Comparison of ENCODE assay signal across 7 cellular contexts in genomic region chr14:50335989-50336391, GRCh38. TPM values are rescaled to one million over a fixed set of nuclear protein-coding genes. Genes with fewer than 3 reads are reported as not detected.
A peak's percentile ranks its signal among the peaks of the same experiment; 100 is the strongest.
DNase-seq lines count a peak whose midpoint lies in the region; ATAC-seq, FAIRE-seq and TF ChIP-seq lines count a peak whose summit lies in the region.

No MANE protein-coding gene starts in this region.

- no peak overlapping the region for H3K4me3 ChIP-seq in MG63

- no peak for DNase-seq in GM19239 (ENCODE audit: insufficient read length, low spot score)
- peak; percentile 86 for DNase-seq in NCI-H82 (lab: John Stamatoyannopoulos, UW)
- DNase-seq in erythroblast (lab: John Stamatoyannopoulos, UW) = peak; percentile 60 to 71
- peak; percentile 37 for DNase-seq in nephron progenitor cell
- no peak for DNase-seq in MG63
- no peak for DNase-seq in 8988T

- H3K4me1 Mint-ChIP-seq in nephron progenitor cell = peaks cover 40% of the 10 kb centered on the region

- peaks cover 2% of the 10 kb centered on the region for H3K27me3 Mint-ChIP-seq in nephron progenitor cell (ENCODE audit: low read depth, poor library complexity)

- peak overlapping the region; percentile 99 for H3K27ac Mint-ChIP-seq in nephron progenitor cell

- H3K36me3 Mint-ChIP-seq in nephron progenitor cell (ENCODE audit: low read depth) = peaks cover 12% of the 10 kb centered on the region

- no peak for ATAC-seq in HG03045 (IDR thresholded peaks at IDR 0.05; ENCODE audit: unreplicated experiment)

- no peak for TF ChIP-seq POLR2A in erythroblast (IDR thresholded peaks at IDR 0.05; ENCODE audit: low read length)

- TF ChIP-seq CTCF in nephron progenitor cell (IDR thresholded peaks at IDR 0.05) = no peak

- peak; percentile 39 for FAIRE-seq in GM19239 (lab: Jason Lieb, UNC)

- H3K27me3 ChIP-seq in MG63 = no peaks in the 10 kb centered on the region

- H3K36me3 ChIP-seq in MG63 = no peaks in the 10 kb centered on the region; the same call in none of the 2 replicates

- H3K9me3 Mint-ChIP-seq in nephron progenitor cell = no peaks in the 10 kb centered on the region

- peak overlapping the region; percentile 67 for H3K4me3 Mint-ChIP-seq in nephron progenitor cell

- H3K9me3 ChIP-seq in MG63 = no peaks in the 10 kb centered on the region

RNA-seq across cellular contexts. Expression of gene DMAC2L, which starts 23.9 kb away (rescaled TPM):
- total RNA-seq in MG63 (2014; rRNA removed; shearing (Covaris generic); ENCODE audit: low replicate concordance) = 4.6 and 6.4 TPM in 2 replicates

RNA-seq across cellular contexts. Expression of gene L2HGDH, which starts 24.0 kb away (rescaled TPM):
- 10.4 and 12.5 TPM in 2 replicates for total RNA-seq in MG63 (2014; rRNA removed; shearing (Covaris generic); ENCODE audit: low replicate concordance)

Comparison
In these comparisons a context has a peak if more than half of its experiments do, and no peak if none do; other contexts are left out.
1. DNase-seq: peak in NCI-H82 (single experiment), erythroblast (2 of 2) and nephron progenitor cell (single experiment); none in GM19239 (single experiment), MG63 (single experiment) and 8988T (single experiment).